ENCODE assay signal across 24 cellular contexts in genomic region chr16:15749371-15749770, GRCh38.
"Had no signal": no experiment of that assay in that cellular context is flagged by ENCODE, and none has a peak within 500 bp of the region (broad histone marks: within the 10 kb centered on the region; RNA-seq: fewer than 3 reads in every experiment).

No MANE protein-coding gene starts in this region.

- H3K36me3 ChIP-seq: pancreas had no signal

- H3K27me3 Mint-ChIP-seq: activated CD4-positive, alpha-beta memory T cell treated with anti-CD3 and anti-CD28 coated beads, Interleukin-2, amount 10 ng/mL, durations not matched to agents 7 days and 5 days; activated CD4-positive, alpha-beta T cell treated with anti-CD3 and anti-CD28 coated beads, Interleukin-2, amount 10 ng/mL, durations not matched to agents 24 days and 14 days; activated naive CD4-positive, alpha-beta T cell treated with anti-CD3 and anti-CD28 coated beads, Interleukin-2, amount 50 U/mL, for 24 hours; dendritic cell treated with granulocyte-macrophage colony-stimulating factor and Interleukin-4, amounts not matched to agents 40 ng/mL and 50 ng/mL, for 4 days; stimulated activated naive CD8-positive, alpha-beta T cell treated with anti-CD3 and anti-CD28 coated beads, Interleukin-15, amount 100 ng/mL, for 72 hours had no signal

- H3K9me3 Mint-ChIP-seq: activated CD4-positive, alpha-beta memory T cell treated with anti-CD3 and anti-CD28 coated beads, Interleukin-2, amount 10 ng/mL, durations not matched to agents 7 days and 5 days; activated CD4-positive, alpha-beta T cell treated with anti-CD3 and anti-CD28 coated beads, Interleukin-2, amount 10 ng/mL, durations not matched to agents 24 days and 14 days; activated naive CD4-positive, alpha-beta T cell treated with anti-CD3 and anti-CD28 coated beads, Interleukin-2, amount 50 U/mL, for 24 hours; dendritic cell treated with granulocyte-macrophage colony-stimulating factor and Interleukin-4, amounts not matched to agents 40 ng/mL and 50 ng/mL, for 4 days; immature natural killer cell; nephron; stimulated activated naive CD8-positive, alpha-beta T cell treated with anti-CD3 and anti-CD28 coated beads, Interleukin-15, amount 100 ng/mL, for 72 hours had no signal

- H3K4me1 Mint-ChIP-seq: activated CD4-positive, alpha-beta memory T cell treated with anti-CD3 and anti-CD28 coated beads, Interleukin-2, amount 10 ng/mL, durations not matched to agents 7 days and 5 days; activated CD4-positive, alpha-beta T cell treated with anti-CD3 and anti-CD28 coated beads, Interleukin-2, amount 10 ng/mL, durations not matched to agents 24 days and 14 days; activated naive CD4-positive, alpha-beta T cell treated with anti-CD3 and anti-CD28 coated beads, Interleukin-2, amount 50 U/mL, for 24 hours; brain; immature natural killer cell; nephron; stimulated activated naive CD8-positive, alpha-beta T cell treated with anti-CD3 and anti-CD28 coated beads, Interleukin-15, amount 100 ng/mL, for 72 hours had no signal

- H3K36me3 Mint-ChIP-seq: brain had no signal

- H3K9me3 ChIP-seq: pancreas, psoas muscle, suprapubic skin, upper lobe of left lung had no signal

- H3K4me1 ChIP-seq: foreskin keratinocyte, pancreas, psoas muscle, suprapubic skin, upper lobe of left lung had no signal

- H3K27me3 ChIP-seq: foreskin keratinocyte, hepatocyte, pancreas, suprapubic skin, upper lobe of left lung had no signal

- H3K4me2 ChIP-seq: hepatocyte had no signal

- H3K79me2 ChIP-seq: hepatocyte had no signal

- H3K27ac Mint-ChIP-seq: activated CD4-positive, alpha-beta memory T cell treated with anti-CD3 and anti-CD28 coated beads, Interleukin-2, amount 10 ng/mL, durations not matched to agents 7 days and 5 days; activated CD4-positive, alpha-beta T cell treated with anti-CD3 and anti-CD28 coated beads, Interleukin-2, amount 10 ng/mL, durations not matched to agents 24 days and 14 days; activated naive CD4-positive, alpha-beta T cell treated with anti-CD3 and anti-CD28 coated beads, Interleukin-2, amount 50 U/mL, for 24 hours; brain; dendritic cell treated with granulocyte-macrophage colony-stimulating factor and Interleukin-4, amounts not matched to agents 40 ng/mL and 50 ng/mL, for 4 days; nephron; stimulated activated naive CD8-positive, alpha-beta T cell treated with anti-CD3 and anti-CD28 coated beads, Interleukin-15, amount 100 ng/mL, for 72 hours had no signal

- FAIRE-seq: endometrium, pancreas had no signal

- DNase-seq: activated CD4-positive, alpha-beta memory T cell treated with anti-CD3 and anti-CD28 coated beads, Interleukin-2, amount 10 ng/mL, durations not matched to agents 7 days and 5 days; activated CD4-positive, alpha-beta T cell treated with anti-CD3 and anti-CD28 coated beads, Interleukin-2, amount 10 ng/mL, durations not matched to agents 24 days and 14 days; activated gamma-delta T cell treated with Interleukin-2 at 50 U/mL for 16 hours; anterior cingulate cortex; effector CD4-positive, alpha-beta T cell; foreskin keratinocyte; immature natural killer cell; left ventricle myocardium superior; pancreas; psoas muscle; right cardiac atrium; stimulated activated CD4-positive, alpha-beta T cell treated with anti-CD3 and anti-CD28 coated beads, Interleukin-12 subunit alpha, Interleukin-12 subunit beta, amount 100 ng/mL, for 4 hours; stimulated activated CD4-positive, alpha-beta T cell treated with anti-CD3 and anti-CD28 coated beads, Interleukin-4, amount 100 ng/mL, for 4 hours; stimulated activated naive CD8-positive, alpha-beta T cell treated with anti-CD3 and anti-CD28 coated beads, Interleukin-15, amount 100 ng/mL, for 72 hours had no signal

- H3K27ac ChIP-seq: foreskin keratinocyte, hepatocyte, pancreas, psoas muscle, suprapubic skin, upper lobe of left lung, VCaP had no signal

- ATAC-seq: activated CD4-positive, CD25-positive, alpha-beta regulatory T cell treated with anti-CD3 and anti-CD28 coated beads, Interleukin-2, amount 50 U/mL, for 24 hours; foreskin keratinocyte; left ventricle myocardium superior; pancreas; psoas muscle; right cardiac atrium; stimulated activated naive CD8-positive, alpha-beta T cell treated with anti-CD3 and anti-CD28 coated beads, Interleukin-15, amount 100 ng/mL, for 72 hours had no signal

- H3K4me3 Mint-ChIP-seq: activated CD4-positive, alpha-beta memory T cell treated with anti-CD3 and anti-CD28 coated beads, Interleukin-2, amount 10 ng/mL, durations not matched to agents 7 days and 5 days; activated CD4-positive, alpha-beta T cell treated with anti-CD3 and anti-CD28 coated beads, Interleukin-2, amount 10 ng/mL, durations not matched to agents 24 days and 14 days; activated naive CD4-positive, alpha-beta T cell treated with anti-CD3 and anti-CD28 coated beads, Interleukin-2, amount 50 U/mL, for 24 hours; brain; dendritic cell treated with granulocyte-macrophage colony-stimulating factor and Interleukin-4, amounts not matched to agents 40 ng/mL and 50 ng/mL, for 4 days; immature natural killer cell; nephron; stimulated activated naive CD8-positive, alpha-beta T cell treated with anti-CD3 and anti-CD28 coated beads, Interleukin-15, amount 100 ng/mL, for 72 hours had no signal

- H2AFZ ChIP-seq: hepatocyte had no signal

- H3K4me3 ChIP-seq: hepatocyte, pancreas, psoas muscle, suprapubic skin, upper lobe of left lung had no signal
